In genomic region chr3:159607856-159608255, GRCh38 we compare ENCODE assay signal across 17 cellular contexts.
DNase-seq lines count a peak whose midpoint lies in the region; ATAC-seq, FAIRE-seq and TF ChIP-seq lines count a peak whose summit lies in the region.
"Had no signal": no experiment of that assay in that cellular context is flagged by ENCODE, and none has a peak within 500 bp of the region (broad histone marks: within the 10 kb centered on the region; RNA-seq: fewer than 3 reads in every experiment).

No MANE protein-coding gene starts in this region.

- no peak for TF ChIP-seq CTCF in AG10803 (conservative IDR thresholded peaks at IDR 0.05; ENCODE audit: low read length)
- no peak for TF ChIP-seq CTCF in astrocyte (IDR thresholded peaks at IDR 0.05; ENCODE audit: insufficient read depth, low read depth, low read length)
- no peak for TF ChIP-seq CTCF in right atrium auricular region (IDR thresholded peaks at IDR 0.05)

- H3K36me3 Mint-ChIP-seq in astrocyte (ENCODE audit: low read depth, unreplicated experiment), result no peaks in the 10 kb centered on the region
- H3K36me3 Mint-ChIP-seq in stimulated activated memory B cell treated with anti-CD40 and anti-IgM and Interleukin-4, amounts not matched to agents 10 μg/mL and 1 μg/mL and 100 μg/mL, for 72 hours, result no peaks in the 10 kb centered on the region
- H3K36me3 Mint-ChIP-seq: CD14-positive monocyte; CD4-positive, alpha-beta memory T cell had no signal

- H3K9ac ChIP-seq in astrocyte (ENCODE audit: low read length), result no peak overlapping the region
- H3K9ac ChIP-seq: BLaER1 had no signal

- peak; percentile 24 for ATAC-seq in stimulated activated memory B cell treated with anti-CD40 and anti-IgM and Interleukin-4, amounts not matched to agents 10 μg/mL and 1 μg/mL and 100 μg/mL, for 72 hours
- ATAC-seq in GM21825 (IDR thresholded peaks at IDR 0.05; ENCODE audit: unreplicated experiment) (no peak), GM19397 (IDR thresholded peaks at IDR 0.05; ENCODE audit: unreplicated experiment) (no peak)
- ATAC-seq: A549 had no signal

- H3K4me1 ChIP-seq in astrocyte (ENCODE audit: insufficient read depth, low read length) (no peaks in the 10 kb centered on the region), right atrium auricular region (no peaks in the 10 kb centered on the region)
- H3K4me1 ChIP-seq: A549, BLaER1 had no signal

- peak; percentile 12 for DNase-seq in AG10803 (ENCODE audit: low read depth)
- peak; percentile 37 for DNase-seq in astrocyte (ENCODE audit: low read depth)
- peak; percentile 57 for DNase-seq in myocyte (ENCODE audit: low read depth)
- no peak for DNase-seq in right atrium auricular region (ENCODE audit: low spot score)
- DNase-seq: CD4-positive, alpha-beta memory T cell; DMS153; DMS79; GF-D8; H9 had no signal

- H3K36me3 ChIP-seq in astrocyte (ENCODE audit: insufficient read depth, low read length), result no peaks in the 10 kb centered on the region
- H3K36me3 ChIP-seq in right atrium auricular region, result no peaks in the 10 kb centered on the region
- H3K36me3 ChIP-seq: BLaER1 had no signal

- no peak overlapping the region for H3K4me2 ChIP-seq in astrocyte (ENCODE audit: low read length)
- H3K4me2 ChIP-seq: A549, BLaER1 had no signal

- no peak overlapping the region for H3K27ac ChIP-seq in astrocyte (ENCODE audit: low read depth, low read length)
- no peak overlapping the region for H3K27ac ChIP-seq in right atrium auricular region
- H3K27ac ChIP-seq: 22Rv1, A549, BLaER1 had no signal

- no peak for FAIRE-seq in astrocyte (lab: Jason Lieb, UNC)
- FAIRE-seq: A549, H1 had no signal

- H2AFZ ChIP-seq in astrocyte (ENCODE audit: low read depth, low read length), result no peak overlapping the region

- peaks cover 1% of the 10 kb centered on the region for H3K9me3 Mint-ChIP-seq in astrocyte (ENCODE audit: unreplicated experiment)
- no peaks in the 10 kb centered on the region for H3K9me3 Mint-ChIP-seq in stimulated activated memory B cell treated with anti-CD40 and anti-IgM and Interleukin-4, amounts not matched to agents 10 μg/mL and 1 μg/mL and 100 μg/mL, for 72 hours
- H3K9me3 Mint-ChIP-seq: H9 had no signal

- H3K27me3 ChIP-seq in astrocyte (ENCODE audit: insufficient read depth, low read length), result no peaks in the 10 kb centered on the region
- no peaks in the 10 kb centered on the region for H3K27me3 ChIP-seq in right atrium auricular region
- H3K27me3 ChIP-seq: BLaER1 had no signal

- no peaks in the 10 kb centered on the region for H3K9me3 ChIP-seq in astrocyte (ENCODE audit: insufficient read depth, low read depth, low read length)
- no peaks in the 10 kb centered on the region for H3K9me3 ChIP-seq in right atrium auricular region
- H3K9me3 ChIP-seq: A549, BLaER1 had no signal

- no peak overlapping the region for H3K4me3 Mint-ChIP-seq in astrocyte (ENCODE audit: unreplicated experiment)
- no peak overlapping the region for H3K4me3 Mint-ChIP-seq in stimulated activated memory B cell treated with anti-CD40 and anti-IgM and Interleukin-4, amounts not matched to agents 10 μg/mL and 1 μg/mL and 100 μg/mL, for 72 hours
- H3K4me3 Mint-ChIP-seq: CD14-positive monocyte; CD4-positive, alpha-beta memory T cell; H9 had no signal

- no peaks in the 10 kb centered on the region for H3K79me2 ChIP-seq in astrocyte (ENCODE audit: insufficient read depth, low read length)

- H4K20me1 ChIP-seq in astrocyte (ENCODE audit: insufficient read depth, low read length), result no peaks in the 10 kb centered on the region
- H4K20me1 ChIP-seq: BLaER1 had no signal

- peak overlapping the region; percentile 22 for H3K27ac Mint-ChIP-seq in astrocyte (ENCODE audit: unreplicated experiment)
- no peak overlapping the region for H3K27ac Mint-ChIP-seq in stimulated activated memory B cell treated with anti-CD40 and anti-IgM and Interleukin-4, amounts not matched to agents 10 μg/mL and 1 μg/mL and 100 μg/mL, for 72 hours
- H3K27ac Mint-ChIP-seq: CD14-positive monocyte; CD4-positive, alpha-beta memory T cell; H9 had no signal

- H3K4me3 ChIP-seq in AG10803 (ENCODE audit: low read length) (no peak overlapping the region), astrocyte (ENCODE audit: insufficient read depth, low read depth, low read length) (no peak overlapping the region), right atrium auricular region (no peak overlapping the region)
- H3K4me3 ChIP-seq: A549, BLaER1 had no signal

- H3K4me1 Mint-ChIP-seq in astrocyte (ENCODE audit: low read depth, unreplicated experiment), result peaks cover 16% of the 10 kb centered on the region
- no peaks in the 10 kb centered on the region for H3K4me1 Mint-ChIP-seq in stimulated activated memory B cell treated with anti-CD40 and anti-IgM and Interleukin-4, amounts not matched to agents 10 μg/mL and 1 μg/mL and 100 μg/mL, for 72 hours
- H3K4me1 Mint-ChIP-seq: CD14-positive monocyte; CD4-positive, alpha-beta memory T cell; H9 had no signal

- no peaks in the 10 kb centered on the region for H3K27me3 Mint-ChIP-seq in astrocyte (ENCODE audit: low read depth, unreplicated experiment)
- H3K27me3 Mint-ChIP-seq in stimulated activated memory B cell treated with anti-CD40 and anti-IgM and Interleukin-4, amounts not matched to agents 10 μg/mL and 1 μg/mL and 100 μg/mL, for 72 hours, result no peaks in the 10 kb centered on the region
- H3K27me3 Mint-ChIP-seq: CD4-positive, alpha-beta memory T cell had no signal
